8 cellular contexts compared by ENCODE assay signal in genomic region chr22:29766632-29767288, GRCh38. TPM values are rescaled to one million over a fixed set of nuclear protein-coding genes. Genes with fewer than 3 reads are reported as not detected.
DNase-seq lines count a peak whose midpoint lies in the region; ATAC-seq, FAIRE-seq and TF ChIP-seq lines count a peak whose summit lies in the region.

TSS of gene ZMAT5 (minus strand) at chr22:29767007. CDS start at chr22:29748544, 18,463 bp downstream.

- intact Hi-C loops in heart right ventricle (cut with DNase I), result loop anchor here in 4 of 10 donors (5.0 to 10.0 kb wide), 5 partner anchors 61 to 241 kb away; partner anchors contain the start of genes ASCC2 (in 1 of the 4) and NF2 (in 1 of the 4)
- intact Hi-C loops in posterior cingulate gyrus (cut with DNase I), result loop anchor here (5.0 kb wide), 1 partner anchor 74 kb away; no protein-coding TSS in a partner anchor

- no peaks in the 10 kb centered on the region for H3K27me3 ChIP-seq in heart right ventricle
- no peaks in the 10 kb centered on the region for H3K27me3 ChIP-seq in upper lobe of left lung

- DNase-seq in GM12892 (ENCODE audit: insufficient read length) (peak; percentile 97), NCI-H1694 (lab: John Stamatoyannopoulos, UW) (peak; percentile 86), amniotic stem cell (lab: John Stamatoyannopoulos, UW) (peak; percentile 95), heart right ventricle (peak; percentile 91 to 95), posterior cingulate gyrus (peak; percentile 91 to 99 (median 95)), upper lobe of left lung (peak; percentile 92 to 99)

- H3K4me3 ChIP-seq in heart right ventricle (peak within 1 kb of the TSS; percentile 54 to 97 (median 86)), upper lobe of left lung (peak within 1 kb of the TSS; percentile 74 to 92 (median 85))

- ATAC-seq in HG02870 (IDR thresholded peaks at IDR 0.05; ENCODE audit: unreplicated experiment), result peak; percentile 77
- peak; percentile 96 to 99 (median 99) for ATAC-seq in heart right ventricle
- ATAC-seq in upper lobe of left lung (ENCODE audit: low FRiP score in 2 of 2), result peak; percentile 99

- TF ChIP-seq EP300 in upper lobe of left lung (IDR thresholded peaks at IDR 0.05), result no peak

- no peak for TF ChIP-seq CTCF in heart right ventricle (IDR thresholded peaks at IDR 0.05)
- peak in 1 of 6 experiments; percentile 10 for TF ChIP-seq CTCF in upper lobe of left lung (IDR thresholded peaks at IDR 0.05)

- H3K4me3 Mint-ChIP-seq in T-helper 1 cell treated with Interleukin-12 subunit alpha and Interleukin-12 subunit beta and Interleukin-4 antibody, amounts not matched to agents 30 μg/mL and 1 μg/mL, for 36 hours, result peak within 1 kb of the TSS; percentile 97

- H3K36me3 ChIP-seq in heart right ventricle, result peaks cover 0 to 32% (median 20%) of the 10 kb centered on the region in 9 donors
- peaks cover 0 to 18% (median 16%) of the 10 kb centered on the region in 4 donors for H3K36me3 ChIP-seq in upper lobe of left lung

- H3K4me1 ChIP-seq in heart right ventricle (peaks cover 6 to 45% (median 31%) of the 10 kb centered on the region in 9 donors), upper lobe of left lung (peaks cover 22 to 37% (median 25%) of the 10 kb centered on the region in 4 donors)

- H3K9me3 Mint-ChIP-seq in T-helper 1 cell treated with Interleukin-12 subunit alpha and Interleukin-12 subunit beta and Interleukin-4 antibody, amounts not matched to agents 30 μg/mL and 1 μg/mL, for 36 hours, result no peaks in the 10 kb centered on the region

- H3K27me3 Mint-ChIP-seq in T-helper 1 cell treated with Interleukin-12 subunit alpha and Interleukin-12 subunit beta and Interleukin-4 antibody, amounts not matched to agents 30 μg/mL and 1 μg/mL, for 36 hours (ENCODE audit: low read depth), result no peaks in the 10 kb centered on the region

- peak within 1 kb of the TSS; percentile 92 for H3K27ac Mint-ChIP-seq in T-helper 1 cell treated with Interleukin-12 subunit alpha and Interleukin-12 subunit beta and Interleukin-4 antibody, amounts not matched to agents 30 μg/mL and 1 μg/mL, for 36 hours

- TF ChIP-seq POLR2A in GM12892 (IDR thresholded peaks at IDR 0.05; ENCODE audit: low read depth, low read length) (peak; percentile 45; the same call in 1 of the 2 replicates), upper lobe of left lung (IDR thresholded peaks at IDR 0.05) (peak in 3 of 4 donors; percentile 12 to 71 (median 53))

- H3K9me3 ChIP-seq in heart right ventricle, result no peaks in the 10 kb centered on the region
- no peaks in the 10 kb centered on the region for H3K9me3 ChIP-seq in upper lobe of left lung

- peaks cover 23% of the 10 kb centered on the region for H3K4me1 Mint-ChIP-seq in T-helper 1 cell treated with Interleukin-12 subunit alpha and Interleukin-12 subunit beta and Interleukin-4 antibody, amounts not matched to agents 30 μg/mL and 1 μg/mL, for 36 hours (ENCODE audit: low read depth)

- peak within 1 kb of the TSS; percentile 89 to 97 (median 94) for H3K27ac ChIP-seq in heart right ventricle
- H3K27ac ChIP-seq in upper lobe of left lung, result peak within 1 kb of the TSS; percentile 85 to 93 (median 88)

- 1% methylated on average over 33 of the region's 33 CpGs for WGBS in heart right ventricle, 2 donors
- 0% methylated on average over 27 to 31 of the region's 33 CpGs for WGBS in upper lobe of left lung, 2 donors

- peaks cover 22% of the 10 kb centered on the region for H3K36me3 Mint-ChIP-seq in T-helper 1 cell treated with Interleukin-12 subunit alpha and Interleukin-12 subunit beta and Interleukin-4 antibody, amounts not matched to agents 30 μg/mL and 1 μg/mL, for 36 hours (ENCODE audit: low read depth)

- no peak for FAIRE-seq in GM12892 (lab: Jason Lieb, UNC)

RNA-seq across cellular contexts. Expression of gene ZMAT5, which starts in this region (rescaled TPM):
- polyA plus RNA-seq in GM12892 (2012; ENCODE audit: missing spikeins), result 14.7 TPM
- total RNA-seq in heart right ventricle, result 10 to 100 TPM; 15.1 to 23.9 (median 19.3) TPM
- 10 to 100 TPM; 37.6 to 46.7 TPM for polyA plus RNA-seq in heart right ventricle
- 10 to 100 TPM in 5 of 6 donors, 1 to 10 TPM in 1; 9.4 to 24.4 (median 22.4) TPM for total RNA-seq in upper lobe of left lung

Comparison
In these comparisons a context has a peak if more than half of its experiments do, and no peak if none do; other contexts are left out.
1. Peak in every context shown above with its lines: DNase-seq, ATAC-seq, H3K4me3 ChIP-seq and H3K27ac ChIP-seq.